ENCODE assay signal across 8 cellular contexts in the genomic region with DNA sequence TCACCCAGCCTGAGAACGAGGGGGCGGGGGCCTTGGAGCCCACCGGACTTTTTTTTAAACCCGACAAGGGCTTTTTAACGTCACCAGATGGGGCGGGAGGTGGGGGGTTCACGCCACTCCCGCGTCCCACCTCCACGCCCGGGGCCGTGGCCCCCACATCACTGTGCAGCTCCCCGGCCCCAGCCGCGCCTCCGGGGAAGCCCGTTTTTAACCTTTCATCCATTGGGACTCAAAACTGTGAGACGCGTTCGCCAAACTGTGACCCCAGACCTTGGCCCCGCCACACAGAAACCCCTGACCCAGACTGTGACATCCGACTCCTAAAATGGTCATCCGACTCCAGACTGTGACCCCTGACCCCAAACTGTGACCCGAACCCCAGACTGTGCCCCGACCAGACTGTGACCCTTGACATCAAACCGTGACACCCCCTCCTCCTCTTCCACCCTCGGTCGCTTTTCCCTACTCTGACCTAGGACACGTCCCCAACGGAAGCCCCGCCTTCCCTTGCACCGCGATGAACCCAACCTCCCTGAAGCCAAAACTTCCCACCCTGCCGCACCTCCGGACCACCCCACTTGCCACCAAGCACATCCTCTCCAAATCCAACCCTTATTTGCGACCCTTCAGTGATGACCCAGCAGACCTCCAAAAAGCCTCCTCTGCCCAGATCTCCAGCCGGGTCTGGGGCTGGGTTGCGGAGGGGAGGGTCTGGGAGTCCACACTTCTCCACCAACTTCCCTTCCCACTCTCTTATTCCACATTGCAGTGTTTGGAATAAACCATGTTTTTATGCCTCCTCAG. TPM values are rescaled to one million over a fixed set of nuclear protein-coding genes. Genes with fewer than 3 reads are reported as not detected.
DNase-seq lines count a peak whose midpoint lies in the region; ATAC-seq, FAIRE-seq and TF ChIP-seq lines count a peak whose summit lies in the region.

No MANE protein-coding gene starts in this region.

- H3K9ac ChIP-seq in BLaER1 = peak overlapping the region; percentile 93
- H3K9ac ChIP-seq in astrocyte (ENCODE audit: low read length) = peak overlapping the region; percentile 95

- TF ChIP-seq CTCF in HFF-Myc (IDR thresholded peaks at IDR 0.05; ENCODE audit: low read depth, low read length, missing control alignments) = no peak
- TF ChIP-seq CTCF in astrocyte (IDR thresholded peaks at IDR 0.05; ENCODE audit: insufficient read depth, low read depth, low read length) = no peak

- CTCF ChIA-PET in naive thymus-derived CD4-positive, alpha-beta T cell (lab: Charles Lee) = no interaction called here

- peaks cover 5% of the 10 kb centered on the region; the same call in 1 of the 2 replicates for H3K9me3 ChIP-seq in BLaER1
- H3K9me3 ChIP-seq in astrocyte (ENCODE audit: insufficient read depth, low read depth, low read length) = no peaks in the 10 kb centered on the region
- no peaks in the 10 kb centered on the region for H3K9me3 ChIP-seq in naive thymus-derived CD4-positive, alpha-beta T cell (ENCODE audit: control insufficient read depth in 2 of 3, low read length in 3 of 3)

- H3K79me2 ChIP-seq in astrocyte (ENCODE audit: insufficient read depth, low read length) = peaks cover 30% of the 10 kb centered on the region

- H3K36me3 ChIP-seq in BLaER1 = peaks cover 25% of the 10 kb centered on the region
- H3K36me3 ChIP-seq in astrocyte (ENCODE audit: insufficient read depth, low read length) = peaks cover 10% of the 10 kb centered on the region
- H3K36me3 ChIP-seq in naive thymus-derived CD4-positive, alpha-beta T cell (ENCODE audit: control insufficient read depth in 2 of 3, insufficient read depth in 3 of 3, low read length in 3 of 3) = peaks cover 6 to 26% (median 12%) of the 10 kb centered on the region in 3 experiments

- H3K4me1 ChIP-seq in BLaER1 = peaks cover 34% of the 10 kb centered on the region
- H3K4me1 ChIP-seq in astrocyte (ENCODE audit: insufficient read depth, low read length) = peaks cover 19% of the 10 kb centered on the region
- peaks cover 20 to 22% of the 10 kb centered on the region in 2 donors for H3K4me1 ChIP-seq in naive thymus-derived CD4-positive, alpha-beta T cell (ENCODE audit: control insufficient read depth in 2 of 2, insufficient read depth in 2 of 2, low read length in 2 of 2)

- intact Hi-C loops in naive thymus-derived CD4-positive, alpha-beta T cell (cut with micrococcal nuclease) = loop anchor here (2.0 kb wide), 4 partner anchors 26 to 1322 kb away; partner anchors contain the start of genes AP2A1 (in 1 of the 2) and KDELR1 (in 1 of the 2)

- H3K4me2 ChIP-seq in BLaER1 = peak overlapping the region; percentile 90
- peak overlapping the region; percentile 91 for H3K4me2 ChIP-seq in astrocyte (ENCODE audit: low read length)

- H2AFZ ChIP-seq in astrocyte (ENCODE audit: low read depth, low read length) = peak overlapping the region; percentile 66

- H3K27me3 Mint-ChIP-seq in astrocyte (ENCODE audit: low read depth, unreplicated experiment) = peaks cover 8% of the 10 kb centered on the region
- peaks cover 12 to 43% (median 21%) of the 10 kb centered on the region in 5 donors for H3K27me3 Mint-ChIP-seq in naive thymus-derived CD4-positive, alpha-beta T cell

- H3K4me3 Mint-ChIP-seq in astrocyte (ENCODE audit: unreplicated experiment) = peak overlapping the region; percentile 85
- peak overlapping the region; percentile 87 to 96 (median 93) for H3K4me3 Mint-ChIP-seq in naive thymus-derived CD4-positive, alpha-beta T cell

- H3K27me3 ChIP-seq in BLaER1 (peaks cover 38% of the 10 kb centered on the region), astrocyte (ENCODE audit: insufficient read depth, low read length) (peaks cover 18% of the 10 kb centered on the region)
- peaks cover 0 to 8% of the 10 kb centered on the region in 2 donors for H3K27me3 ChIP-seq in naive thymus-derived CD4-positive, alpha-beta T cell (ENCODE audit: control insufficient read depth in 2 of 2, insufficient read depth in 2 of 2, low read length in 2 of 2)

- H3K27ac ChIP-seq in BLaER1 = peak overlapping the region; percentile 92; the same call in 1 of the 2 replicates
- H3K27ac ChIP-seq in astrocyte (ENCODE audit: low read depth, low read length) = no peak overlapping the region
- H3K27ac ChIP-seq in naive thymus-derived CD4-positive, alpha-beta T cell (ENCODE audit: low read depth, low read length) = peak overlapping the region; percentile 83

- H3K4me3 ChIP-seq in BLaER1 = peak overlapping the region; percentile 87
- peak overlapping the region; percentile 100 for H3K4me3 ChIP-seq in HFF-Myc (replicated peaks; ENCODE audit: low read depth, low read length)
- peak overlapping the region; percentile 100 for H3K4me3 ChIP-seq in astrocyte (ENCODE audit: insufficient read depth, low read depth, low read length)
- peak overlapping the region; percentile 80 for H3K4me3 ChIP-seq in naive thymus-derived CD4-positive, alpha-beta T cell (ENCODE audit: low read length)

- POLR2A ChIA-PET in naive thymus-derived CD4-positive, alpha-beta T cell (lab: Charles Lee) = interaction anchor here (0.9 to 2.2 kb wide), 4 partner anchors 11 to 175 kb away, joined by 3 to 5 read pairs (median 3); partner anchors contain the start of genes KCNJ14, KDELR1, RPL18 and SPHK2

- H4K20me1 ChIP-seq in BLaER1 (no peaks in the 10 kb centered on the region), astrocyte (ENCODE audit: insufficient read depth, low read length) (peaks cover 14% of the 10 kb centered on the region)

- no peak for FAIRE-seq in astrocyte (lab: Jason Lieb, UNC)

- H3K36me3 Mint-ChIP-seq in astrocyte (ENCODE audit: low read depth, unreplicated experiment) = peaks cover 19% of the 10 kb centered on the region
- peaks cover 8 to 17% (median 16%) of the 10 kb centered on the region in 5 donors for H3K36me3 Mint-ChIP-seq in naive thymus-derived CD4-positive, alpha-beta T cell

- no peak for DNase-seq in HFF-Myc (ENCODE audit: extremely low read depth, low read depth)
- no peak for DNase-seq in astrocyte (ENCODE audit: low read depth)
- DNase-seq in naive thymus-derived CD4-positive, alpha-beta T cell = no peak
- no peak for DNase-seq in GM19240 (ENCODE audit: insufficient read length, low spot score)
- DNase-seq in COLO829 (ENCODE audit: low spot score) = no peak

- peaks cover 12% of the 10 kb centered on the region for H3K4me1 Mint-ChIP-seq in astrocyte (ENCODE audit: low read depth, unreplicated experiment)
- peaks cover 19 to 44% (median 36%) of the 10 kb centered on the region in 7 donors for H3K4me1 Mint-ChIP-seq in naive thymus-derived CD4-positive, alpha-beta T cell

- no peaks in the 10 kb centered on the region for H3K9me3 Mint-ChIP-seq in astrocyte (ENCODE audit: unreplicated experiment)
- H3K9me3 Mint-ChIP-seq in naive thymus-derived CD4-positive, alpha-beta T cell = peaks cover 0 to 1% (median 0%) of the 10 kb centered on the region in 11 donors

- peak overlapping the region; percentile 94 for H3K27ac Mint-ChIP-seq in astrocyte (ENCODE audit: unreplicated experiment)
- peak overlapping the region; percentile 28 to 97 (median 93) for H3K27ac Mint-ChIP-seq in naive thymus-derived CD4-positive, alpha-beta T cell

- no peak for ATAC-seq in naive thymus-derived CD4-positive, alpha-beta T cell
- ATAC-seq in HG02610 (IDR thresholded peaks at IDR 0.05; ENCODE audit: unreplicated experiment) = no peak
- no peak for ATAC-seq in GM18520 (IDR thresholded peaks at IDR 0.05; ENCODE audit: unreplicated experiment)

RNA-seq across cellular contexts. Expression of gene GRWD1, which starts 1.5 kb away (rescaled TPM):
- 35.6 and 41.4 TPM in 2 replicates for total RNA-seq in astrocyte
- 10 to 100 TPM; 26.1 to 45.8 (median 36.3) TPM for total RNA-seq in naive thymus-derived CD4-positive, alpha-beta T cell
- 10 to 100 TPM; 42.8 to 51.6 TPM for polyA plus RNA-seq in naive thymus-derived CD4-positive, alpha-beta T cell

RNA-seq across cellular contexts. Expression of gene KCNJ14, which starts 11.0 kb away (rescaled TPM):
- 1.4 TPM in 2 replicates for total RNA-seq in astrocyte
- total RNA-seq in naive thymus-derived CD4-positive, alpha-beta T cell = 1 to 10 TPM; 1.5 to 3.9 (median 2.4) TPM
- polyA plus RNA-seq in naive thymus-derived CD4-positive, alpha-beta T cell = under 1 TPM; 0.05 to 0.21 TPM

RNA-seq across cellular contexts. Expression of gene CYTH2, which starts 24.8 kb away (rescaled TPM):
- total RNA-seq in astrocyte = 62.4 and 67.1 TPM in 2 replicates
- total RNA-seq in naive thymus-derived CD4-positive, alpha-beta T cell = 10 to 100 TPM; 41.0 to 82.1 (median 54.9) TPM
- 10 to 100 TPM; 23.6 to 37.3 TPM for polyA plus RNA-seq in naive thymus-derived CD4-positive, alpha-beta T cell

RNA-seq across cellular contexts. Expression of gene GRIN2D, which starts 50.9 kb away (rescaled TPM):
- 6.2 and 9.3 TPM in 2 replicates for total RNA-seq in astrocyte
- total RNA-seq in naive thymus-derived CD4-positive, alpha-beta T cell = under 1 TPM; 0.08 to 0.39 (median 0.11) TPM
- not detected for polyA plus RNA-seq in naive thymus-derived CD4-positive, alpha-beta T cell

RNA-seq across cellular contexts. Expression of gene KDELR1, which starts 53.0 kb away (rescaled TPM):
- 370 and 396 TPM in 2 replicates for total RNA-seq in astrocyte
- total RNA-seq in naive thymus-derived CD4-positive, alpha-beta T cell = 10 to 100 TPM; 42.7 to 73.9 (median 52.3) TPM
- polyA plus RNA-seq in naive thymus-derived CD4-positive, alpha-beta T cell = 10 to 100 TPM; 22.2 to 24.3 TPM
